ENCODE assay signal across 8 cellular contexts in the genomic region with DNA sequence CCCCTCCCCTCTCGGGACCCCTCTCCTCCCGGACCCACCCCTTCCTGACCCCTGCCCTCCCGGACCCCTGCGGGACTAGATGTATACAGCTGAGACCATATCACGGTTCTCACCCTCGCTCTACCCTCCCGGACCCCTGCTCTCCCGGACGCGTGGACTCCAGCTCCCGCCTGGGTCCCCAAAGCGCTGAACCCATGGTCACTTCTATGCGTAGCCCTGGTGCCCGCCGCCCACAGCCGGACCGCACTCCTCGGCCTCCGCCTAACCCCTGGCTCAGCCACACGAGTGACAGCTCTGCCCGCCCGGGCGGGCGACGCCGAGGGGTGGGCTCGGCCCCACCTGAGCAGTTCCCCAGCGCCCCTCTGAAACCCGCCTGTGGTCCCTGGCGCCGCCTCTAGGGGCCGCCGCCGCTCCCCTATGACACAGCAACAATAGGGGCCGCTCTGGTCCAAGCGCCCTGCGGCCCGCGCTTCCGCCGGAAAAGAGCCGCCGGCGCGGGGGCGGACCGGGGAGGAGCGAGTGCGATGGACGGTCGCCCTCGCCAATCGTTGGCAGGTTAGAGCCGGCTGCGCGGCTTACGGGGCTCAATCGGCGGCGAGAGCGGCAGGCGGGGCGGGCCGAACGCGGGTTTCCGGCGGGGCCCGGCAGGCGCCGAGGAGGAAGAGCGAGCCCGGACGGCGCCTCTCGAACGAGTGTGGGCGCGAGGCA. TPM values are rescaled to one million over a fixed set of nuclear protein-coding genes. Genes with fewer than 3 reads are reported as not detected.
A peak's percentile ranks its signal among the peaks of the same experiment; 100 is the strongest.
DNase-seq lines count a peak whose midpoint lies in the region; ATAC-seq and TF ChIP-seq lines count a peak whose summit lies in the region.

A gene with protein sequence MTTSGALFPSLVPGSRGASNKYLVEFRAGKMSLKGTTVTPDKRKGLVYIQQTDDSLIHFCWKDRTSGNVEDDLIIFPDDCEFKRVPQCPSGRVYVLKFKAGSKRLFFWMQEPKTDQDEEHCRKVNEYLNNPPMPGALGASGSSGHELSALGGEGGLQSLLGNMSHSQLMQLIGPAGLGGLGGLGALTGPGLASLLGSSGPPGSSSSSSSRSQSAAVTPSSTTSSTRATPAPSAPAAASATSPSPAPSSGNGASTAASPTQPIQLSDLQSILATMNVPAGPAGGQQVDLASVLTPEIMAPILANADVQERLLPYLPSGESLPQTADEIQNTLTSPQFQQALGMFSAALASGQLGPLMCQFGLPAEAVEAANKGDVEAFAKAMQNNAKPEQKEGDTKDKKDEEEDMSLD (plus strand): TSS at position 657 of the 708 bp plus-strand sequence. CDS start 572 bp downstream, outside the sequence.

- H3K9me3 Mint-ChIP-seq in CD4-positive, CD25-positive, alpha-beta regulatory T cell = no peaks in the 10 kb centered on the region

- peaks cover 6% of the 10 kb centered on the region for H3K36me3 Mint-ChIP-seq in CD4-positive, CD25-positive, alpha-beta regulatory T cell

- no peaks in the 10 kb centered on the region for H3K27me3 Mint-ChIP-seq in CD4-positive, CD25-positive, alpha-beta regulatory T cell

- WGBS in right lobe of liver (ENCODE audit: insufficient coverage, low coverage, low lambda C conversion rate, missing lambda C conversion rate) = 4% methylated on average over 13 of the region's 79 CpGs

- H3K9me3 ChIP-seq in CD4-positive, CD25-positive, alpha-beta regulatory T cell (ENCODE audit: control insufficient read depth in 2 of 2, low read length in 2 of 2) = no peaks in the 10 kb centered on the region
- no peaks in the 10 kb centered on the region for H3K9me3 ChIP-seq in right lobe of liver

- peaks cover 29% of the 10 kb centered on the region for H3K36me3 ChIP-seq in CD4-positive, CD25-positive, alpha-beta regulatory T cell (ENCODE audit: control insufficient read depth, insufficient read depth, low read length)
- peaks cover 0 to 28% (median 12%) of the 10 kb centered on the region in 4 donors for H3K36me3 ChIP-seq in right lobe of liver

- peak within 1 kb of the TSS; percentile 92 for H3K27ac ChIP-seq in CD4-positive, CD25-positive, alpha-beta regulatory T cell (ENCODE audit: insufficient read depth, low read length, poor library complexity, severe bottlenecking)
- peak within 1 kb of the TSS; percentile 94 to 96 (median 95) for H3K27ac ChIP-seq in right lobe of liver

- H3K4me1 Mint-ChIP-seq in CD4-positive, CD25-positive, alpha-beta regulatory T cell = peaks cover 5 to 31% (median 15%) of the 10 kb centered on the region in 4 donors

- intact Hi-C loops in right lobe of liver (cut with DNase I) = loop anchor here in 1 of 2 donors (5.0 to 10.0 kb wide), 2 partner anchors 52 to 75 kb away; no protein-coding TSS in a partner anchor

- H3K27ac Mint-ChIP-seq in CD4-positive, CD25-positive, alpha-beta regulatory T cell = peak within 1 kb of the TSS; percentile 93 to 100 (median 98)

- H3K27me3 ChIP-seq in CD4-positive, CD25-positive, alpha-beta regulatory T cell (ENCODE audit: control insufficient read depth, insufficient read depth, low read length) = no peaks in the 10 kb centered on the region
- H3K27me3 ChIP-seq in right lobe of liver = no peaks in the 10 kb centered on the region

- DNase-seq in CD4-positive, CD25-positive, alpha-beta regulatory T cell = peak; percentile 92 to 97 (median 97)
- DNase-seq in NCI-H774 (lab: John Stamatoyannopoulos, UW) = peak; percentile 95
- DNase-seq in activated CD4-positive, alpha-beta T cell treated with anti-CD3 and anti-CD28 coated beads, Interleukin-2, amount 50 U/mL, for 48 hours = peak; percentile 94 to 95
- DNase-seq in dermis microvascular lymphatic vessel endothelial cell (ENCODE audit: low read depth in 2 of 2) = peak; percentile 90 to 98
- peak; percentile 97 for DNase-seq in right lobe of liver
- DNase-seq in stimulated activated CD4-positive, alpha-beta T cell treated with anti-CD3 and anti-CD28 coated beads, Interleukin-4, amount 100 ng/mL, for 4 hours = peak; percentile 96 to 97

- peak; percentile 91 to 94 for ATAC-seq in CD4-positive, CD25-positive, alpha-beta regulatory T cell (ENCODE audit: low read depth in 2 of 2)
- ATAC-seq in GM19395 (IDR thresholded peaks at IDR 0.05; ENCODE audit: unreplicated experiment) (peak; percentile 74), HG03565 (IDR thresholded peaks at IDR 0.05; ENCODE audit: unreplicated experiment) (peak; percentile 81), right lobe of liver (peak; percentile 79 to 87 (median 84))

- peak within 1 kb of the TSS; percentile 70 for H3K4me3 ChIP-seq in CD4-positive, CD25-positive, alpha-beta regulatory T cell (ENCODE audit: low read depth, low read length)
- peak within 1 kb of the TSS; percentile 85 to 96 (median 86) for H3K4me3 ChIP-seq in right lobe of liver

- peak; percentile 73 for TF ChIP-seq POLR2A in right lobe of liver (IDR thresholded peaks at IDR 0.05)

- TF ChIP-seq CTCF in right lobe of liver (IDR thresholded peaks at IDR 0.05) = peak; percentile 96 to 99 (median 98)

- H3K4me3 Mint-ChIP-seq in CD4-positive, CD25-positive, alpha-beta regulatory T cell = peak within 1 kb of the TSS; percentile 87 to 97 (median 96)

- H3K4me1 ChIP-seq in CD4-positive, CD25-positive, alpha-beta regulatory T cell (ENCODE audit: control insufficient read depth, insufficient read depth, low read length, poor library complexity, severe bottlenecking) = peaks cover 31% of the 10 kb centered on the region
- peaks cover 0 to 38% (median 17%) of the 10 kb centered on the region in 4 donors for H3K4me1 ChIP-seq in right lobe of liver

RNA-seq across cellular contexts. Expression of the gene that starts here (rescaled TPM):
- 67.9 TPM for total RNA-seq in CD4-positive, CD25-positive, alpha-beta regulatory T cell
- 100 to 1,000 TPM in 3 of 4 donors, 10 to 100 TPM in 1; 89.4 to 117 (median 103) TPM for polyA plus RNA-seq in CD4-positive, CD25-positive, alpha-beta regulatory T cell
- total RNA-seq in dermis microvascular lymphatic vessel endothelial cell (94.1 and 105 TPM in 2 replicates), right lobe of liver (100 to 1,000 TPM in 2 of 6 experiments, 10 to 100 TPM in 4; 49.5 to 139 (median 55.7) TPM)

Comparison
In these comparisons a context has a peak if more than half of its experiments do, and no peak if none do; other contexts are left out.
1. Peak in every context shown above with its lines: DNase-seq, ATAC-seq, H3K4me3 ChIP-seq and H3K27ac ChIP-seq.